19 cellular contexts compared by ENCODE assay signal in the genomic region with DNA sequence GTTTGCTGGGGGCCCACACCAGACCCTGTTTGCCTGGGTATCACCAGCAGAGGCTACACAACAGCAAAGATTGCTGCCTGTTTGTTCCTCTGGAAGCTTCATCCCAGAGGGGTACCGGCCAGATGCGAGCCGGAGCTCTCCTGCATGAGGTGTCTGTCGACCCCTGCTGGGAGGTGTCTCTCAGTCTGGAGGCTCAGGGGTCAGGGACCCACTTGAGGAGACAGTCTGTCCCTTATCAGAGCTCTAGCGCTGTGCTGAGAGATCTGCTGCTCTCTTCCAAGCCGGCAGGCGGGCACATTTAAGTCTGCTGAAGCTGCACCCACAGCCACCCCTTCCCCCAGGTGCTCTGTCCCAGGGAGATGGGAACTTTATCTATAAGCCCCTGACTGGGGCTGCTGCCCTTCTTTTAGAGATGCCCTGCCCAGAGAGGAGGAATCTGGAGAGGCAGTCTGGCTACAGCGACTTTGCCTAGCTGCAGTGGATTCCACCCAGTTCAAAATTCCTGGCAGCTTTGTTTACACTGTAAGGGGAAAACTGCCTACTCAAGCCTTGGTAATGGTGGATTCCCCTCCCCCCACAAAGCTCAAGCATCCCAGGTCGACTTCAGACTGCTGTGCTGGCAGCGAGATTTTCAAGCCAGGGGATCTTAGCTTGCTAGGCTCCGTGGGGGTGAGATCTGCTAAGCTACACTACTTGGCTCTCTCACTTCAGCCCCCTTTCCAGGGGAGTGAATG.
DNase-seq lines count a peak whose midpoint lies in the region; ATAC-seq and TF ChIP-seq lines count a peak whose summit lies in the region.
"Had no signal": no experiment of that assay in that cellular context is flagged by ENCODE, and none has a peak within 500 bp of the region (broad histone marks: within the 10 kb centered on the region; RNA-seq: fewer than 3 reads in every experiment).

No MANE protein-coding gene starts in this region.

- H3K27ac Mint-ChIP-seq in chondrocyte (ENCODE audit: unreplicated experiment) (no peak overlapping the region), neural progenitor cell (no peak overlapping the region)
- no peak overlapping the region for H3K27ac Mint-ChIP-seq in naive thymus-derived CD8-positive, alpha-beta T cell

- no peak overlapping the region for H2AFZ ChIP-seq in neural progenitor cell (replicated peaks)

- H3K27ac ChIP-seq in HUES48 (ENCODE audit: low read depth, low read length) (peak overlapping the region; percentile 42), neural progenitor cell (no peak overlapping the region)
- H3K27ac ChIP-seq: C4-2B, HL-60 had no signal

- H3K4me1 ChIP-seq in HUES48 (ENCODE audit: control insufficient read depth, insufficient read depth, low read length) (peaks cover 13% of the 10 kb centered on the region), iPS-15b (ENCODE audit: control insufficient read depth, insufficient read depth, low read length) (no peaks in the 10 kb centered on the region), neural progenitor cell (peaks cover 10% of the 10 kb centered on the region)
- H3K4me1 ChIP-seq: HAP-1 had no signal

- TF ChIP-seq CTCF in chondrocyte (IDR thresholded peaks at IDR 0.05) (no peak), neural progenitor cell (IDR thresholded peaks at IDR 0.05) (no peak)

- peak overlapping the region; percentile 13 for H3K4me2 ChIP-seq in neural progenitor cell

- H3K9me3 ChIP-seq in HUES48 (ENCODE audit: control insufficient read depth, insufficient read depth, low read length), result no peaks in the 10 kb centered on the region; the same call in 1 of the 2 replicates
- H3K9me3 ChIP-seq in iPS-15b (ENCODE audit: control insufficient read depth, insufficient read depth, low read length), result no peaks in the 10 kb centered on the region
- no peaks in the 10 kb centered on the region for H3K9me3 ChIP-seq in neural progenitor cell (ENCODE audit: low read depth)
- H3K9me3 ChIP-seq: HAP-1 had no signal

- H3K4me3 Mint-ChIP-seq in chondrocyte (ENCODE audit: unreplicated experiment), result no peak overlapping the region
- H3K4me3 Mint-ChIP-seq in neural progenitor cell, result no peak overlapping the region
- H3K4me3 Mint-ChIP-seq in naive thymus-derived CD8-positive, alpha-beta T cell, result no peak overlapping the region

- H3K27me3 ChIP-seq in HUES48 (ENCODE audit: control insufficient read depth, insufficient read depth, low read length) (no peaks in the 10 kb centered on the region), iPS-15b (ENCODE audit: control insufficient read depth, insufficient read depth, low read length) (no peaks in the 10 kb centered on the region), neural progenitor cell (no peaks in the 10 kb centered on the region)

- H3K9me3 Mint-ChIP-seq in chondrocyte (ENCODE audit: low read depth), result peaks cover 45% of the 10 kb centered on the region
- H3K9me3 Mint-ChIP-seq in neural progenitor cell, result peaks cover 34% of the 10 kb centered on the region
- peaks cover 0 to 26% (median 6%) of the 10 kb centered on the region in 9 donors for H3K9me3 Mint-ChIP-seq in naive thymus-derived CD8-positive, alpha-beta T cell

- ATAC-seq in naive thymus-derived CD8-positive, alpha-beta T cell, result no peak
- ATAC-seq: SK-N-SH treated with all-trans-retinoic acid at 6 μM for 48 hours had no signal

- H3K4me1 Mint-ChIP-seq in chondrocyte (ENCODE audit: low read depth) (peaks cover 3% of the 10 kb centered on the region), neural progenitor cell (no peaks in the 10 kb centered on the region)
- H3K4me1 Mint-ChIP-seq in naive thymus-derived CD8-positive, alpha-beta T cell, result no peaks in the 10 kb centered on the region

- peak; percentile 68 for DNase-seq in chondrocyte (ENCODE audit: low spot score)
- DNase-seq in neural progenitor cell (ENCODE audit: low spot score), result peak; percentile 50
- DNase-seq in C1 segment of cervical spinal cord (lab: John Stamatoyannopoulos, UW), result no peak
- no peak for DNase-seq in HPDE6-E6E7 (ENCODE audit: extremely low spot score)
- DNase-seq in dedifferentiated amniotic fluid mesenchymal stem cell (ENCODE audit: extremely low spot score), result no peak
- no peak for DNase-seq in naive thymus-derived CD8-positive, alpha-beta T cell
- DNase-seq: KBM-7, NCI-H1105, NCI-H2081, NCI-H774, OCI-M1, RPMI8226, SHP77 treated with DMSO at 0.1 percent for 48 hours had no signal

- no peaks in the 10 kb centered on the region for H3K79me2 ChIP-seq in neural progenitor cell (ENCODE audit: low read depth)

- H3K36me3 Mint-ChIP-seq in chondrocyte (ENCODE audit: low read depth) (peaks cover 17% of the 10 kb centered on the region), neural progenitor cell (peaks cover 14% of the 10 kb centered on the region)
- H3K36me3 Mint-ChIP-seq in naive thymus-derived CD8-positive, alpha-beta T cell, result no peaks in the 10 kb centered on the region

- no peaks in the 10 kb centered on the region for H3F3A ChIP-seq in neural progenitor cell (ENCODE audit: low read depth)

- H3K9ac ChIP-seq in HUES48 (ENCODE audit: low read depth, low read length), result no peak overlapping the region
- H3K9ac ChIP-seq in iPS-15b (ENCODE audit: low read depth, low read length), result no peak overlapping the region
- H3K9ac ChIP-seq in neural progenitor cell, result no peak overlapping the region

- no peak overlapping the region for H3K4me3 ChIP-seq in HUES48 (ENCODE audit: low read depth, low read length)
- H3K4me3 ChIP-seq in iPS-15b (ENCODE audit: low read depth, low read length), result peak overlapping the region; percentile 13
- H3K4me3 ChIP-seq in neural progenitor cell, result no peak overlapping the region
- H3K4me3 ChIP-seq: HAP-1 had no signal

- H3K27me3 Mint-ChIP-seq in chondrocyte (ENCODE audit: low read depth) (no peaks in the 10 kb centered on the region), neural progenitor cell (ENCODE audit: insufficient read depth, low read depth) (no peaks in the 10 kb centered on the region)
- peaks cover 0 to 17% (median 2%) of the 10 kb centered on the region in 5 donors for H3K27me3 Mint-ChIP-seq in naive thymus-derived CD8-positive, alpha-beta T cell

- H3K36me3 ChIP-seq in HUES48 (ENCODE audit: control insufficient read depth, insufficient read depth, low read length), result no peaks in the 10 kb centered on the region
- H3K36me3 ChIP-seq in iPS-15b (ENCODE audit: control insufficient read depth, insufficient read depth, low read length), result no peaks in the 10 kb centered on the region
- H3K36me3 ChIP-seq in neural progenitor cell, result no peaks in the 10 kb centered on the region
- H3K36me3 ChIP-seq: HAP-1 had no signal

- no peaks in the 10 kb centered on the region for H4K20me1 ChIP-seq in neural progenitor cell (ENCODE audit: low read depth)

- POLR2A ChIA-PET in naive thymus-derived CD8-positive, alpha-beta T cell (lab: Charles Lee), result no interaction called here

Comparison
In these comparisons a context has a peak if more than half of its experiments do, and no peak if none do; other contexts are left out.
1. DNase-seq: peak in chondrocyte (single experiment) and neural progenitor cell (single experiment); none in C1 segment of cervical spinal cord (0 of 14), HPDE6-E6E7 (single experiment), dedifferentiated amniotic fluid mesenchymal stem cell (single experiment) and naive thymus-derived CD8-positive, alpha-beta T cell (0 of 10).